In the genomic region with DNA sequence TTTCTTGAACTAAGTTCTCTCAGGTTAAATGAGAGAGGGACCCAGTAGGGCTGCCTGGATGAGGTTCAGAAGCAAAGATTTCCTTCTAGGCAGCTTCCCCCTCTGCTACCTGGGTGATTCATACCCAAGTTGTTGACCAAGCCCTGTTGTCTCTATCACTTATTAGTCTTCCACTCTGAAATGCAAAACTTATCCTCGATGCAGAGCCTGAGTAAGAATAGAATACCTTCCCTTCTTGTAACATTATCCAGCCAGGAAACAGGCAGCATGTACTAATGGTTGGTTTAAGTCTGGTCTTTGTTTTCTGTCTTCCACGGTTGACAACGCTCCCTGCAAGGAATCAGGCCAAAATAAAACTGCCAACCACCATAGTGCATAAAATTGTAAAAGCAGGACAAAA, we compare ENCODE assay signal across 20 cellular contexts.
A peak's percentile ranks its signal among the peaks of the same experiment; 100 is the strongest.
DNase-seq lines count a peak whose midpoint lies in the region; ATAC-seq, FAIRE-seq and TF ChIP-seq lines count a peak whose summit lies in the region.
"Had no signal": no experiment of that assay in that cellular context is flagged by ENCODE, and none has a peak within 500 bp of the region (broad histone marks: within the 10 kb centered on the region; RNA-seq: fewer than 3 reads in every experiment).

No MANE protein-coding gene starts in this region.

- no peaks in the 10 kb centered on the region for H3K9me3 Mint-ChIP-seq in activated T-helper 2 cell treated with anti-CD3 and anti-CD28 coated beads, Interferon-gamma antibody, Interleukin-2, Interleukin-4, amounts not matched to agents 10 μg/mL and 5 μg/mL and 100 μg/mL, durations not matched to agents 14 hours and 24 hours and 36 hours
- H3K9me3 Mint-ChIP-seq: activated naive CD4-positive, alpha-beta T cell treated with anti-CD3 and anti-CD28 coated beads for 36 hours; natural killer cell treated with Interleukin-12 subunit alpha and Interleukin-12 subunit beta and Interleukin-15 and Interleukin-18, amount 100 ng/mL, for 72 hours had no signal

- H3K36me3 ChIP-seq in kidney (ENCODE audit: control insufficient read depth in 1 of 2, insufficient read depth in 2 of 2, low read length in 2 of 2) (no peaks in the 10 kb centered on the region), rectal smooth muscle tissue (ENCODE audit: control insufficient read depth, insufficient read depth, low read length) (no peaks in the 10 kb centered on the region), tibial artery (no peaks in the 10 kb centered on the region)
- H3K36me3 ChIP-seq: BLaER1 treated with 17β-estradiol and CSF1 and Interleukin-3, amounts not matched to agents 10 nM and 100 nM; suprapubic skin had no signal

- H3K4me3 ChIP-seq in kidney (ENCODE audit: low read length in 2 of 2) (no peak overlapping the region), rectal smooth muscle tissue (ENCODE audit: low read length) (no peak overlapping the region), tibial artery (no peak overlapping the region)
- H3K4me3 ChIP-seq: BLaER1 treated with 17β-estradiol and CSF1 and Interleukin-3, amounts not matched to agents 10 nM and 100 nM; suprapubic skin had no signal

- intact Hi-C loops in kidney (cut with DNase I) = no loop called here
- intact Hi-C loops in tibial artery (cut with DNase I; ENCODE audit: low total_unique reads) = no loop called here
- intact Hi-C loops in activated T-helper 2 cell treated with anti-CD3 and anti-CD28 coated beads, Interferon-gamma antibody, Interleukin-2, Interleukin-4, amounts not matched to agents 10 μg/mL and 5 μg/mL and 100 μg/mL, durations not matched to agents 14 hours and 24 hours and 36 hours (cut with micrococcal nuclease) = no loop called here

- H3K9me3 ChIP-seq in kidney (ENCODE audit: control insufficient read depth in 1 of 2, low read length in 2 of 2) (no peaks in the 10 kb centered on the region), tibial artery (no peaks in the 10 kb centered on the region)
- H3K9me3 ChIP-seq: BLaER1 treated with 17β-estradiol and CSF1 and Interleukin-3, amounts not matched to agents 10 nM and 100 nM; suprapubic skin had no signal

- no peak overlapping the region for H3K4me3 Mint-ChIP-seq in activated T-helper 2 cell treated with anti-CD3 and anti-CD28 coated beads, Interferon-gamma antibody, Interleukin-2, Interleukin-4, amounts not matched to agents 10 μg/mL and 5 μg/mL and 100 μg/mL, durations not matched to agents 14 hours and 24 hours and 36 hours (ENCODE audit: low read depth)
- H3K4me3 Mint-ChIP-seq: activated naive CD4-positive, alpha-beta T cell treated with anti-CD3 and anti-CD28 coated beads for 36 hours; natural killer cell treated with Interleukin-12 subunit alpha and Interleukin-12 subunit beta and Interleukin-15 and Interleukin-18, amount 100 ng/mL, for 72 hours had no signal

- H3K4me1 ChIP-seq in kidney (ENCODE audit: control insufficient read depth in 1 of 2, insufficient read depth in 1 of 2, low read depth in 1 of 2, low read length in 2 of 2) = peaks cover 6 to 13% of the 10 kb centered on the region in 2 donors
- peaks cover 8% of the 10 kb centered on the region for H3K4me1 ChIP-seq in rectal smooth muscle tissue (ENCODE audit: control insufficient read depth, insufficient read depth, low read length)
- no peaks in the 10 kb centered on the region for H3K4me1 ChIP-seq in tibial artery
- H3K4me1 ChIP-seq: BLaER1 treated with 17β-estradiol and CSF1 and Interleukin-3, amounts not matched to agents 10 nM and 100 nM; suprapubic skin had no signal

- H3K36me3 Mint-ChIP-seq in activated T-helper 2 cell treated with anti-CD3 and anti-CD28 coated beads, Interferon-gamma antibody, Interleukin-2, Interleukin-4, amounts not matched to agents 10 μg/mL and 5 μg/mL and 100 μg/mL, durations not matched to agents 14 hours and 24 hours and 36 hours (ENCODE audit: low read depth) = no peaks in the 10 kb centered on the region
- H3K36me3 Mint-ChIP-seq: natural killer cell treated with Interleukin-12 subunit alpha and Interleukin-12 subunit beta and Interleukin-15 and Interleukin-18, amount 100 ng/mL, for 72 hours had no signal

- H3K27me3 ChIP-seq in rectal smooth muscle tissue (ENCODE audit: control insufficient read depth, insufficient read depth, low read length) (no peaks in the 10 kb centered on the region), tibial artery (no peaks in the 10 kb centered on the region)
- H3K27me3 ChIP-seq: BLaER1 treated with 17β-estradiol and CSF1 and Interleukin-3, amounts not matched to agents 10 nM and 100 nM; suprapubic skin had no signal

- H3K27me3 Mint-ChIP-seq in activated T-helper 2 cell treated with anti-CD3 and anti-CD28 coated beads, Interferon-gamma antibody, Interleukin-2, Interleukin-4, amounts not matched to agents 10 μg/mL and 5 μg/mL and 100 μg/mL, durations not matched to agents 14 hours and 24 hours and 36 hours (ENCODE audit: low read depth) = peaks cover 3% of the 10 kb centered on the region
- H3K27me3 Mint-ChIP-seq: natural killer cell treated with Interleukin-12 subunit alpha and Interleukin-12 subunit beta and Interleukin-15 and Interleukin-18, amount 100 ng/mL, for 72 hours had no signal

- DNase-seq in DMS 273 (lab: John Stamatoyannopoulos, UW; ENCODE audit: unreplicated experiment) (peak; percentile 43), DMS 273 treated with DMSO at 0.1 percent for 48 hours (lab: John Stamatoyannopoulos, UW) (no peak), NCI-H526 treated with DMSO at 0.1 percent for 48 hours (lab: John Stamatoyannopoulos, UW) (peak; percentile 29), kidney (no peak), tibial artery (no peak)
- DNase-seq in activated T-helper 2 cell treated with anti-CD3 and anti-CD28 coated beads, Interferon-gamma antibody, Interleukin-2, Interleukin-4, amounts not matched to agents 10 μg/mL and 5 μg/mL and 100 μg/mL, durations not matched to agents 14 hours and 24 hours and 36 hours (ENCODE audit: low spot score) = no peak
- DNase-seq: activated CD4-positive, alpha-beta T cell treated with anti-CD3 and anti-CD28 coated beads for 1 hour; activated CD8-positive, alpha-beta memory T cell treated with anti-CD3 and anti-CD28 coated beads, Interleukin-2, amount 50 U/mL, for 4 hours; activated naive CD4-positive, alpha-beta T cell treated with anti-CD3 and anti-CD28 coated beads for 36 hours; EL; NCI-H1694; NCI-H82; retina had no signal

- H3K4me1 Mint-ChIP-seq in activated T-helper 2 cell treated with anti-CD3 and anti-CD28 coated beads, Interferon-gamma antibody, Interleukin-2, Interleukin-4, amounts not matched to agents 10 μg/mL and 5 μg/mL and 100 μg/mL, durations not matched to agents 14 hours and 24 hours and 36 hours (ENCODE audit: low read depth) = no peaks in the 10 kb centered on the region

- no peak for ATAC-seq in GM21390 (IDR thresholded peaks at IDR 0.05; ENCODE audit: unreplicated experiment)
- ATAC-seq: natural killer cell treated with Interleukin-12 subunit alpha and Interleukin-12 subunit beta and Interleukin-15 and Interleukin-18, amount 100 ng/mL, for 72 hours had no signal

- peak overlapping the region; percentile 62 to 63 for H3K27ac ChIP-seq in kidney (ENCODE audit: low read depth in 2 of 2, low read length in 2 of 2)
- peak overlapping the region; percentile 30 for H3K27ac ChIP-seq in rectal smooth muscle tissue (ENCODE audit: low read depth, low read length)
- no peak overlapping the region for H3K27ac ChIP-seq in tibial artery
- H3K27ac ChIP-seq: 22Rv1; BLaER1 treated with 17β-estradiol and CSF1 and Interleukin-3, amounts not matched to agents 10 nM and 100 nM; suprapubic skin had no signal

- no peak overlapping the region for H3K27ac Mint-ChIP-seq in activated T-helper 2 cell treated with anti-CD3 and anti-CD28 coated beads, Interferon-gamma antibody, Interleukin-2, Interleukin-4, amounts not matched to agents 10 μg/mL and 5 μg/mL and 100 μg/mL, durations not matched to agents 14 hours and 24 hours and 36 hours
- H3K27ac Mint-ChIP-seq: activated naive CD4-positive, alpha-beta T cell treated with anti-CD3 and anti-CD28 coated beads for 36 hours; natural killer cell treated with Interleukin-12 subunit alpha and Interleukin-12 subunit beta and Interleukin-15 and Interleukin-18, amount 100 ng/mL, for 72 hours had no signal

- no peak for TF ChIP-seq CTCF in kidney (IDR thresholded peaks at IDR 0.05; ENCODE audit: borderline replicate concordance, extremely low read depth, insufficient read depth)
- no peak for TF ChIP-seq CTCF in tibial artery (IDR thresholded peaks at IDR 0.05)

- FAIRE-seq in kidney (lab: Jason Lieb, UNC) = no peak
- FAIRE-seq: H1 had no signal

- H3K9ac ChIP-seq in kidney (ENCODE audit: low read length in 2 of 2) = no peak overlapping the region
- H3K9ac ChIP-seq in rectal smooth muscle tissue (ENCODE audit: low read length) = no peak overlapping the region
- H3K9ac ChIP-seq: BLaER1 treated with 17β-estradiol and CSF1 and Interleukin-3, amounts not matched to agents 10 nM and 100 nM had no signal

Comparison
In these comparisons a context has a peak if more than half of its experiments do, and no peak if none do; other contexts are left out.
1. DNase-seq: peak in DMS 273 (single experiment) and NCI-H526 treated with DMSO at 0.1 percent for 48 hours (single experiment); none in DMS 273 treated with DMSO at 0.1 percent for 48 hours (single experiment), kidney (single experiment), tibial artery (0 of 2) and activated T-helper 2 cell treated with anti-CD3 and anti-CD28 coated beads, Interferon-gamma antibody, Interleukin-2, Interleukin-4, amounts not matched to agents 10 μg/mL and 5 μg/mL and 100 μg/mL, durations not matched to agents 14 hours and 24 hours and 36 hours (single experiment).
2. H3K27ac ChIP-seq: peak in kidney (2 of 2) and rectal smooth muscle tissue (single experiment); none in tibial artery (0 of 2).